ENCODE assay signal across 1 cellular context in the genomic region with DNA sequence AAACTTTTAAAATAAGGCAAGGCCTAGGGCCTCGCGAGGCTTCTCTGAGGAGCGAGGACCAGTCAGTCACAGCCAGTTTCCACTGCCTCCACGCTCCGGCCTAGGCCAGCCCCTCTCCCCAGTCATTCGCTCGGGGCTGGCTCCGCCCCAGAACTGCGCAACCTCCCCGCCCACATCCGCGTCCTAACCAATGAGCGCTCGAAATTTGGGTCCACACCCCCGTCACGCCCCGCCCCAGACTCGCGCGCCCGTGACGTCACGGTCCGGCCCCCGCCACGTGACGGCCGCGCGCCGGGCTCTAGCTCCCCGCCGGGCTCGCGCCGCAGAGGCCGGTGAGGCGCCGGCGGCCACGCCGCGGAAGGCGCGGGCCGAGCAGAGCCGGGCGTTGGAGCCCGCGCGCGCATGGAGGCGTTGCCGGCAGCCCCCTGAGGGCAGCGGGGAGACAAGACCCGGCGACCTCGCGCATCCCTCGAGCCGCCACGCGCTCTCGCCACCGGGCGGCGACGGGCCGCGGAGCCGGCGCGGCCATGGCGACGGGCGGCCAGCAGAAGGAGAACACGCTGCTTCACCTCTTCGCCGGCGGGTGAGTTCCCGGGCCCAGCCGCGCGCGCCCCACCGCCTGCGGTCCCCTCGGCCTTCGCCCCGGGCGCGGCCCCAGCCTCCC.
TF ChIP-seq lines count a peak whose summit lies in the region.

A gene with protein sequence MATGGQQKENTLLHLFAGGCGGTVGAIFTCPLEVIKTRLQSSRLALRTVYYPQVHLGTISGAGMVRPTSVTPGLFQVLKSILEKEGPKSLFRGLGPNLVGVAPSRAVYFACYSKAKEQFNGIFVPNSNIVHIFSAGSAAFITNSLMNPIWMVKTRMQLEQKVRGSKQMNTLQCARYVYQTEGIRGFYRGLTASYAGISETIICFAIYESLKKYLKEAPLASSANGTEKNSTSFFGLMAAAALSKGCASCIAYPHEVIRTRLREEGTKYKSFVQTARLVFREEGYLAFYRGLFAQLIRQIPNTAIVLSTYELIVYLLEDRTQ (plus strand): TSS at position 301 of the 664 bp plus-strand sequence. CDS start 227 bp downstream, at position 528.

TF ChIP-seq in HepG2, 621 proteins besides CTCF, POLR2A, EP300 and RAD21 (continued from another document and continues in another):
- TF ChIP-seq, protein P1, sequence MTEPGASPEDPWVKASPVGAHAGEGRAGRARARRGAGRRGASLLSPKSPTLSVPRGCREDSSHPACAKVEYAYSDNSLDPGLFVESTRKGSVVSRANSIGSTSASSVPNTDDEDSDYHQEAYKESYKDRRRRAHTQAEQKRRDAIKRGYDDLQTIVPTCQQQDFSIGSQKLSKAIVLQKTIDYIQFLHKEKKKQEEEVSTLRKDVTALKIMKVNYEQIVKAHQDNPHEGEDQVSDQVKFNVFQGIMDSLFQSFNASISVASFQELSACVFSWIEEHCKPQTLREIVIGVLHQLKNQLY (CRISPR knock-in tag; IDR thresholded peaks at IDR 0.05), result 0 out of 2 replicates have a peak, but pooled peaks have one; percentile 24
- TF ChIP-seq, protein P2, sequence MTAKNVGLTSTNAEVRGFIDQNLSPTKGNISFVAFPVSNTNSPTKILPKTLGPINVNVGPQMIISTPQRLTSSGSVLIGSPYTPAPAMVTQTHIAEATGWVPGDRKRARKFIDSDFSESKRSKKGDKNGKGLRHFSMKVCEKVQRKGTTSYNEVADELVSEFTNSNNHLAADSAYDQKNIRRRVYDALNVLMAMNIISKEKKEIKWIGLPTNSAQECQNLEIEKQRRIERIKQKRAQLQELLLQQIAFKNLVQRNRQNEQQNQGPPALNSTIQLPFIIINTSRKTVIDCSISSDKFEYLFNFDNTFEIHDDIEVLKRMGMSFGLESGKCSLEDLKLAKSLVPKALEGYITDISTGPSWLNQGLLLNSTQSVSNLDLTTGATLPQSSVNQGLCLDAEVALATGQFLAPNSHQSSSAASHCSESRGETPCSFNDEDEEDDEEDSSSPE (CRISPR knock-in tag; IDR thresholded peaks at IDR 0.05), result peak; percentile 54; the same call in 1 of the 2 replicates
- TF ChIP-seq ZNF160 (CRISPR knock-in tag; IDR thresholded peaks at IDR 0.05), result no peak
- TF ChIP-seq CBX2 (IDR thresholded peaks at IDR 0.05; ENCODE audit: low read depth, low read length), result no peak
- no peak for TF ChIP-seq CBX2 (CRISPR knock-in tag; IDR thresholded peaks at IDR 0.05; ENCODE audit: low read depth)
- TF ChIP-seq FIP1L1 (IDR thresholded peaks at IDR 0.05; ENCODE audit: borderline replicate concordance, insufficient read depth, low read depth, low read length), result no peak
- TF ChIP-seq KAT8 (CRISPR knock-in tag; IDR thresholded peaks at IDR 0.05), result no peak
- TF ChIP-seq FOXK1 (CRISPR knock-in tag; IDR thresholded peaks at IDR 0.05; ENCODE audit: borderline replicate concordance, low read depth), result peak; percentile 53; the same call in 1 of the 2 replicates
- TF ChIP-seq, protein P3, sequence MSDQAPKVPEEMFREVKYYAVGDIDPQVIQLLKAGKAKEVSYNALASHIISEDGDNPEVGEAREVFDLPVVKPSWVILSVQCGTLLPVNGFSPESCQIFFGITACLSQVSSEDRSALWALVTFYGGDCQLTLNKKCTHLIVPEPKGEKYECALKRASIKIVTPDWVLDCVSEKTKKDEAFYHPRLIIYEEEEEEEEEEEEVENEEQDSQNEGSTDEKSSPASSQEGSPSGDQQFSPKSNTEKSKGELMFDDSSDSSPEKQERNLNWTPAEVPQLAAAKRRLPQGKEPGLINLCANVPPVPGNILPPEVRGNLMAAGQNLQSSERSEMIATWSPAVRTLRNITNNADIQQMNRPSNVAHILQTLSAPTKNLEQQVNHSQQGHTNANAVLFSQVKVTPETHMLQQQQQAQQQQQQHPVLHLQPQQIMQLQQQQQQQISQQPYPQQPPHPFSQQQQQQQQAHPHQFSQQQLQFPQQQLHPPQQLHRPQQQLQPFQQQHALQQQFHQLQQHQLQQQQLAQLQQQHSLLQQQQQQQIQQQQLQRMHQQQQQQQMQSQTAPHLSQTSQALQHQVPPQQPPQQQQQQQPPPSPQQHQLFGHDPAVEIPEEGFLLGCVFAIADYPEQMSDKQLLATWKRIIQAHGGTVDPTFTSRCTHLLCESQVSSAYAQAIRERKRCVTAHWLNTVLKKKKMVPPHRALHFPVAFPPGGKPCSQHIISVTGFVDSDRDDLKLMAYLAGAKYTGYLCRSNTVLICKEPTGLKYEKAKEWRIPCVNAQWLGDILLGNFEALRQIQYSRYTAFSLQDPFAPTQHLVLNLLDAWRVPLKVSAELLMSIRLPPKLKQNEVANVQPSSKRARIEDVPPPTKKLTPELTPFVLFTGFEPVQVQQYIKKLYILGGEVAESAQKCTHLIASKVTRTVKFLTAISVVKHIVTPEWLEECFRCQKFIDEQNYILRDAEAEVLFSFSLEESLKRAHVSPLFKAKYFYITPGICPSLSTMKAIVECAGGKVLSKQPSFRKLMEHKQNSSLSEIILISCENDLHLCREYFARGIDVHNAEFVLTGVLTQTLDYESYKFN (CRISPR knock-in tag; conservative IDR thresholded peaks at IDR 0.05), result no peak; the same call in 1 of the 2 replicates
- TF ChIP-seq NR2F6 (IDR thresholded peaks at IDR 0.05), result no peak
- no peak for TF ChIP-seq NR2F6 (CRISPR knock-in tag; IDR thresholded peaks at IDR 0.05)
- TF ChIP-seq, protein P4, sequence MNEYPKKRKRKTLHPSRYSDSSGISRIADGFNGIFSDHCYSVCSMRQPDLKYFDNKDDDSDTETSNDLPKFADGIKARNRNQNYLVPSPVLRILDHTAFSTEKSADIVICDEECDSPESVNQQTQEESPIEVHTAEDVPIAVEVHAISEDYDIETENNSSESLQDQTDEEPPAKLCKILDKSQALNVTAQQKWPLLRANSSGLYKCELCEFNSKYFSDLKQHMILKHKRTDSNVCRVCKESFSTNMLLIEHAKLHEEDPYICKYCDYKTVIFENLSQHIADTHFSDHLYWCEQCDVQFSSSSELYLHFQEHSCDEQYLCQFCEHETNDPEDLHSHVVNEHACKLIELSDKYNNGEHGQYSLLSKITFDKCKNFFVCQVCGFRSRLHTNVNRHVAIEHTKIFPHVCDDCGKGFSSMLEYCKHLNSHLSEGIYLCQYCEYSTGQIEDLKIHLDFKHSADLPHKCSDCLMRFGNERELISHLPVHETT (CRISPR knock-in tag; conservative IDR thresholded peaks at IDR 0.05), result no peak
- TF ChIP-seq, protein P5, sequence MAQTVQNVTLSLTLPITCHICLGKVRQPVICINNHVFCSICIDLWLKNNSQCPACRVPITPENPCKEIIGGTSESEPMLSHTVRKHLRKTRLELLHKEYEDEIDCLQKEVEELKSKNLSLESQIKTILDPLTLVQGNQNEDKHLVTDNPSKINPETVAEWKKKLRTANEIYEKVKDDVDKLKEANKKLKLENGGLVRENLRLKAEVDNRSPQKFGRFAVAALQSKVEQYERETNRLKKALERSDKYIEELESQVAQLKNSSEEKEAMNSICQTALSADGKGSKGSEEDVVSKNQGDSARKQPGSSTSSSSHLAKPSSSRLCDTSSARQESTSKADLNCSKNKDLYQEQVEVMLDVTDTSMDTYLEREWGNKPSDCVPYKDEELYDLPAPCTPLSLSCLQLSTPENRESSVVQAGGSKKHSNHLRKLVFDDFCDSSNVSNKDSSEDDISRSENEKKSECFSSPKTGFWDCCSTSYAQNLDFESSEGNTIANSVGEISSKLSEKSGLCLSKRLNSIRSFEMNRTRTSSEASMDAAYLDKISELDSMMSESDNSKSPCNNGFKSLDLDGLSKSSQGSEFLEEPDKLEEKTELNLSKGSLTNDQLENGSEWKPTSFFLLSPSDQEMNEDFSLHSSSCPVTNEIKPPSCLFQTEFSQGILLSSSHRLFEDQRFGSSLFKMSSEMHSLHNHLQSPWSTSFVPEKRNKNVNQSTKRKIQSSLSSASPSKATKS (CRISPR knock-in tag; IDR thresholded peaks at IDR 0.05), result no peak
- TF ChIP-seq, protein P6, sequence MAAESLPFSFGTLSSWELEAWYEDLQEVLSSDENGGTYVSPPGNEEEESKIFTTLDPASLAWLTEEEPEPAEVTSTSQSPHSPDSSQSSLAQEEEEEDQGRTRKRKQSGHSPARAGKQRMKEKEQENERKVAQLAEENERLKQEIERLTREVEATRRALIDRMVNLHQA (CRISPR knock-in tag; IDR thresholded peaks at IDR 0.05), result no peak
- TF ChIP-seq SIX4 (CRISPR knock-in tag; IDR thresholded peaks at IDR 0.05), result no peak
- 0 out of 2 replicates have a peak, but pooled peaks have one; percentile 13 for TF ChIP-seq HOXA9 (CRISPR knock-in tag; IDR thresholded peaks at IDR 0.05; ENCODE audit: borderline replicate concordance)
- TF ChIP-seq TRIM24 (CRISPR knock-in tag; IDR thresholded peaks at IDR 0.05), result no peak
- TF ChIP-seq, protein P7, sequence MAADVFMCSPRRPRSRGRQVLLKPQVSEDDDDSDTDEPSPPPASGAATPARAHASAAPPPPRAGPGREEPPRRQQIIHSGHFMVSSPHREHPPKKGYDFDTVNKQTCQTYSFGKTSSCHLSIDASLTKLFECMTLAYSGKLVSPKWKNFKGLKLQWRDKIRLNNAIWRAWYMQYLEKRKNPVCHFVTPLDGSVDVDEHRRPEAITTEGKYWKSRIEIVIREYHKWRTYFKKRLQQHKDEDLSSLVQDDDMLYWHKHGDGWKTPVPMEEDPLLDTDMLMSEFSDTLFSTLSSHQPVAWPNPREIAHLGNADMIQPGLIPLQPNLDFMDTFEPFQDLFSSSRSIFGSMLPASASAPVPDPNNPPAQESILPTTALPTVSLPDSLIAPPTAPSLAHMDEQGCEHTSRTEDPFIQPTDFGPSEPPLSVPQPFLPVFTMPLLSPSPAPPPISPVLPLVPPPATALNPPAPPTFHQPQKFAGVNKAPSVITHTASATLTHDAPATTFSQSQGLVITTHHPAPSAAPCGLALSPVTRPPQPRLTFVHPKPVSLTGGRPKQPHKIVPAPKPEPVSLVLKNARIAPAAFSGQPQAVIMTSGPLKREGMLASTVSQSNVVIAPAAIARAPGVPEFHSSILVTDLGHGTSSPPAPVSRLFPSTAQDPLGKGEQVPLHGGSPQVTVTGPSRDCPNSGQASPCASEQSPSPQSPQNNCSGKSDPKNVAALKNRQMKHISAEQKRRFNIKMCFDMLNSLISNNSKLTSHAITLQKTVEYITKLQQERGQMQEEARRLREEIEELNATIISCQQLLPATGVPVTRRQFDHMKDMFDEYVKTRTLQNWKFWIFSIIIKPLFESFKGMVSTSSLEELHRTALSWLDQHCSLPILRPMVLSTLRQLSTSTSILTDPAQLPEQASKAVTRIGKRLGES (CRISPR knock-in tag; IDR thresholded peaks at IDR 0.05; ENCODE audit: borderline replicate concordance), result no peak
- TF ChIP-seq, protein P8, sequence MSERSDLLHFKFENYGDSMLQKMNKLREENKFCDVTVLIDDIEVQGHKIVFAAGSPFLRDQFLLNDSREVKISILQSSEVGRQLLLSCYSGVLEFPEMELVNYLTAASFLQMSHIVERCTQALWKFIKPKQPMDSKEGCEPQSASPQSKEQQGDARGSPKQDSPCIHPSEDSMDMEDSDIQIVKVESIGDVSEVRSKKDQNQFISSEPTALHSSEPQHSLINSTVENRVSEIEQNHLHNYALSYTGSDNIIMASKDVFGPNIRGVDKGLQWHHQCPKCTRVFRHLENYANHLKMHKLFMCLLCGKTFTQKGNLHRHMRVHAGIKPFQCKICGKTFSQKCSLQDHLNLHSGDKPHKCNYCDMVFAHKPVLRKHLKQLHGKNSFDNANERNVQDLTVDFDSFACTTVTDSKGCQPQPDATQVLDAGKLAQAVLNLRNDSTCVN (CRISPR knock-in tag; IDR thresholded peaks at IDR 0.05; ENCODE audit: borderline replicate concordance), result no peak
- TF ChIP-seq ZBTB1 (CRISPR knock-in tag; IDR thresholded peaks at IDR 0.05; ENCODE audit: borderline replicate concordance), result no peak
- TF ChIP-seq KDM3A (CRISPR knock-in tag; IDR thresholded peaks at IDR 0.05; ENCODE audit: low read depth), result peak; percentile 65; the same call in 1 of the 2 replicates
- TF ChIP-seq ZNF879 (CRISPR knock-in tag; IDR thresholded peaks at IDR 0.05), result no peak
- TF ChIP-seq ZNF850 (CRISPR knock-in tag; conservative IDR thresholded peaks at IDR 0.05), result no peak
- TF ChIP-seq JDP2 (CRISPR knock-in tag; IDR thresholded peaks at IDR 0.05; ENCODE audit: borderline replicate concordance), result peak; percentile 63; the same call in 1 of the 2 replicates
- 0 out of 2 replicates have a peak, but pooled peaks have one; percentile 58 for TF ChIP-seq ZNF746 (CRISPR knock-in tag; IDR thresholded peaks at IDR 0.05)
- no peak for TF ChIP-seq GFI1 (CRISPR knock-in tag; IDR thresholded peaks at IDR 0.05; ENCODE audit: borderline replicate concordance)
- TF ChIP-seq, protein P9, sequence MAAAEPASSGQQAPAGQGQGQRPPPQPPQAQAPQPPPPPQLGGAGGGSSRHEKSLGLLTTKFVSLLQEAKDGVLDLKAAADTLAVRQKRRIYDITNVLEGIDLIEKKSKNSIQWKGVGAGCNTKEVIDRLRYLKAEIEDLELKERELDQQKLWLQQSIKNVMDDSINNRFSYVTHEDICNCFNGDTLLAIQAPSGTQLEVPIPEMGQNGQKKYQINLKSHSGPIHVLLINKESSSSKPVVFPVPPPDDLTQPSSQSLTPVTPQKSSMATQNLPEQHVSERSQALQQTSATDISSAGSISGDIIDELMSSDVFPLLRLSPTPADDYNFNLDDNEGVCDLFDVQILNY (CRISPR knock-in tag; conservative IDR thresholded peaks at IDR 0.05), result 0 out of 2 replicates have a peak, but pooled peaks have one; percentile 34
- no peak for TF ChIP-seq GATAD1 (CRISPR knock-in tag; IDR thresholded peaks at IDR 0.05)
- TF ChIP-seq ZSCAN31 (CRISPR knock-in tag; IDR thresholded peaks at IDR 0.05; ENCODE audit: low read depth), result no peak; the same call in 1 of the 2 replicates
- TF ChIP-seq U2AF2 (IDR thresholded peaks at IDR 0.05; ENCODE audit: low read depth, low read length), result no peak
- TF ChIP-seq NRL (CRISPR knock-in tag; IDR thresholded peaks at IDR 0.05; ENCODE audit: borderline replicate concordance), result no peak
- no peak for TF ChIP-seq SMAD1 (CRISPR knock-in tag; IDR thresholded peaks at IDR 0.05; ENCODE audit: borderline replicate concordance, low read depth)
- TF ChIP-seq, protein P10, sequence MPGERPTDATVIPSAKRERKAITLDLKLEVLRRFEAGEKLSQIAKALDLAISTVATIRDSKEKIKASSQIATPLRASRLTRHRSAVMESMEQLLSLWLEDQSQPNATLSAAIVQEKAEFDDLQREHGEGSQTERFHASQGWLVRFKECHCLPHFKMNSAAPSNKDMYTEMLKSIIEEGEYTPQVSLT (CRISPR knock-in tag; IDR thresholded peaks at IDR 0.05; ENCODE audit: borderline replicate concordance, low read depth), result no peak
- no peak; the same call in 1 of the 2 replicates for TF ChIP-seq ZNF607 (CRISPR knock-in tag; IDR thresholded peaks at IDR 0.05; ENCODE audit: borderline replicate concordance)
- no peak for TF ChIP-seq SRSF9 (IDR thresholded peaks at IDR 0.05; ENCODE audit: borderline replicate concordance, insufficient read depth, low read depth, low read length, poor library complexity, severe bottlenecking)
- TF ChIP-seq, protein P11, sequence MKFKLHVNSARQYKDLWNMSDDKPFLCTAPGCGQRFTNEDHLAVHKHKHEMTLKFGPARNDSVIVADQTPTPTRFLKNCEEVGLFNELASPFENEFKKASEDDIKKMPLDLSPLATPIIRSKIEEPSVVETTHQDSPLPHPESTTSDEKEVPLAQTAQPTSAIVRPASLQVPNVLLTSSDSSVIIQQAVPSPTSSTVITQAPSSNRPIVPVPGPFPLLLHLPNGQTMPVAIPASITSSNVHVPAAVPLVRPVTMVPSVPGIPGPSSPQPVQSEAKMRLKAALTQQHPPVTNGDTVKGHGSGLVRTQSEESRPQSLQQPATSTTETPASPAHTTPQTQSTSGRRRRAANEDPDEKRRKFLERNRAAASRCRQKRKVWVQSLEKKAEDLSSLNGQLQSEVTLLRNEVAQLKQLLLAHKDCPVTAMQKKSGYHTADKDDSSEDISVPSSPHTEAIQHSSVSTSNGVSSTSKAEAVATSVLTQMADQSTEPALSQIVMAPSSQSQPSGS (CRISPR knock-in tag; IDR thresholded peaks at IDR 0.05), result no peak
- TF ChIP-seq EED (CRISPR knock-in tag; IDR thresholded peaks at IDR 0.05), result no peak; the same call in 1 of the 2 replicates
